ENCODE assay signal across 17 cellular contexts in the genomic region with DNA sequence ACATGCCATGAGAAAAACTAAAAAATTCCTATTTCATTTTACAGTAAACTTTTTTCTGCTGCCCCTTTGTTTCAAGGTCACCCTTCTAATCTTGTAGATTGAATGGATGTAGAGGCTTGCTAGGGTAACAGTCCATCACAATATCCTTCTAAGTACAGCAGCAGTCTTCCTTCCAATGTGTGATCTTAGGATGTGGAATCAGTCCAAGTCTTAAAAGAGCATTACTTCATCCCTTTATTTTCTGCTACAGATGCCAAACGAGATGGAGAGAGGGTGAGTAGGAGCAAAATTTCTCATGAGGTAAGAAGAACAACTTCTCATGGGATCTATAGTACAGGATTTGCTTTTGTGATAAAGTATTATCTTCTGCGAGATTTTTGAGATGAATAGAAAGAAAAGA. TPM values are rescaled to one million over a fixed set of nuclear protein-coding genes. Genes with fewer than 3 reads are reported as not detected.
DNase-seq lines count a peak whose midpoint lies in the region; ATAC-seq and TF ChIP-seq lines count a peak whose summit lies in the region.
"Had no signal": no experiment of that assay in that cellular context is flagged by ENCODE, and none has a peak within 500 bp of the region (broad histone marks: within the 10 kb centered on the region; RNA-seq: fewer than 3 reads in every experiment).

No MANE protein-coding gene starts in this region.

- intact Hi-C loops in stomach (cut with DNase I; ENCODE audit: low total_unique reads): no loop called here
- intact Hi-C loops in lower leg skin (cut with DNase I; ENCODE audit: low total_unique reads): no loop called here

- H3K9me3 ChIP-seq in right atrium auricular region (peaks cover 0 to 16% of the 10 kb centered on the region in 2 donors), stomach (peaks cover 0 to 11% (median 10%) of the 10 kb centered on the region in 4 donors)
- H3K9me3 ChIP-seq: BE2C, thyroid gland had no signal

- ATAC-seq in GM19328 (IDR thresholded peaks at IDR 0.05; ENCODE audit: unreplicated experiment): no peak
- ATAC-seq: activated T-helper 17 cell treated with anti-CD3 and anti-CD28 coated beads, Interleukin-2, amount 50 U/mL, for 72 hours; HCT116 had no signal

- H3K27me3 ChIP-seq in right atrium auricular region (no peaks in the 10 kb centered on the region), stomach (no peaks in the 10 kb centered on the region)
- H3K27me3 ChIP-seq: adrenal gland, BE2C, thyroid gland had no signal

- H3K4me1 ChIP-seq in right atrium auricular region (peaks cover 0 to 18% of the 10 kb centered on the region in 2 donors), stomach (peaks cover 0 to 42% (median 12%) of the 10 kb centered on the region in 4 donors)
- H3K4me1 ChIP-seq: adrenal gland, BE2C had no signal

- H3K27ac ChIP-seq in coronary artery: peak overlapping the region; percentile 6 to 50
- peak overlapping the region; percentile 47 to 79 for H3K27ac ChIP-seq in right atrium auricular region
- H3K27ac ChIP-seq in stomach: peak overlapping the region in 3 of 5 donors; percentile 73 to 81 (median 74)
- H3K27ac ChIP-seq: adrenal gland, PC-9 had no signal

- H3K4me3 ChIP-seq in coronary artery (peak overlapping the region; percentile 68), right atrium auricular region (peak overlapping the region in 1 of 2 donors; percentile 34), stomach (no peak overlapping the region), lower leg skin (ENCODE audit: low read depth, poor library complexity, severe bottlenecking) (no peak overlapping the region)
- H3K4me3 ChIP-seq: mucosa of descending colon, PC-9, thyroid gland had no signal

- H3K36me3 ChIP-seq in right atrium auricular region (no peaks in the 10 kb centered on the region), stomach (no peaks in the 10 kb centered on the region)
- H3K36me3 ChIP-seq: adrenal gland, BE2C, thyroid gland had no signal

- TF ChIP-seq POLR2A in stomach (IDR thresholded peaks at IDR 0.05) (no peak), lower leg skin (IDR thresholded peaks at IDR 0.05) (no peak)

- DNase-seq in HCEC 1CT (peak; percentile 21), coronary artery (ENCODE audit: low spot score) (no peak), right atrium auricular region (ENCODE audit: low spot score) (no peak), stomach (no peak), DMS114 treated with DMSO at 0.1 percent for 48 hours (lab: John Stamatoyannopoulos, UW; ENCODE audit: unreplicated experiment) (no peak), lower leg skin (ENCODE audit: low spot score in 2 of 2) (no peak)
- DNase-seq in activated CD8-positive, alpha-beta memory T cell treated with anti-CD3 and anti-CD28 coated beads, Interleukin-2, amount 50 U/mL, for 4 hours: no peak
- DNase-seq: adrenal gland, BE2C, NCI-H1930, occipital lobe, PC-9 had no signal

- TF ChIP-seq CTCF in coronary artery (IDR thresholded peaks at IDR 0.05): no peak
- no peak for TF ChIP-seq CTCF in right atrium auricular region (IDR thresholded peaks at IDR 0.05)
- no peak for TF ChIP-seq CTCF in stomach (IDR thresholded peaks at IDR 0.05)
- TF ChIP-seq CTCF in lower leg skin (IDR thresholded peaks at IDR 0.05): no peak

- TF ChIP-seq EP300 in stomach (IDR thresholded peaks at IDR 0.05): no peak

- 37 to 45% (median 38%) methylated on average over 2 of the region's 2 CpGs for WGBS in stomach, 5 donors
- 45 to 48% methylated on average over 2 of the region's 2 CpGs for WGBS in lower leg skin, 2 donors

RNA-seq across cellular contexts. Expression of a gene that starts 0.7 kb away (rescaled TPM):
- total RNA-seq in right atrium auricular region (10 to 100 TPM; 21.3 to 24.4 TPM), stomach (100 to 1,000 TPM in 1 of 5 donors, 10 to 100 TPM in 3, 1 to 10 TPM in 1; 2.9 to 189 (median 25.9) TPM), lower leg skin (10 to 100 TPM in 2 of 4 donors, 1 to 10 TPM in 2; 4.1 to 28.5 (median 8.2) TPM)
- polyA plus RNA-seq in stomach: 10 to 100 TPM; 19.5 to 47.5 (median 27.6) TPM
- total RNA-seq: activated T-helper 17 cell treated with anti-CD3 and anti-CD28 coated beads, Interleukin-2, amount 50 U/mL, for 72 hours; PC-9 had no signal
